2 cellular contexts compared by ENCODE assay signal in the genomic region with DNA sequence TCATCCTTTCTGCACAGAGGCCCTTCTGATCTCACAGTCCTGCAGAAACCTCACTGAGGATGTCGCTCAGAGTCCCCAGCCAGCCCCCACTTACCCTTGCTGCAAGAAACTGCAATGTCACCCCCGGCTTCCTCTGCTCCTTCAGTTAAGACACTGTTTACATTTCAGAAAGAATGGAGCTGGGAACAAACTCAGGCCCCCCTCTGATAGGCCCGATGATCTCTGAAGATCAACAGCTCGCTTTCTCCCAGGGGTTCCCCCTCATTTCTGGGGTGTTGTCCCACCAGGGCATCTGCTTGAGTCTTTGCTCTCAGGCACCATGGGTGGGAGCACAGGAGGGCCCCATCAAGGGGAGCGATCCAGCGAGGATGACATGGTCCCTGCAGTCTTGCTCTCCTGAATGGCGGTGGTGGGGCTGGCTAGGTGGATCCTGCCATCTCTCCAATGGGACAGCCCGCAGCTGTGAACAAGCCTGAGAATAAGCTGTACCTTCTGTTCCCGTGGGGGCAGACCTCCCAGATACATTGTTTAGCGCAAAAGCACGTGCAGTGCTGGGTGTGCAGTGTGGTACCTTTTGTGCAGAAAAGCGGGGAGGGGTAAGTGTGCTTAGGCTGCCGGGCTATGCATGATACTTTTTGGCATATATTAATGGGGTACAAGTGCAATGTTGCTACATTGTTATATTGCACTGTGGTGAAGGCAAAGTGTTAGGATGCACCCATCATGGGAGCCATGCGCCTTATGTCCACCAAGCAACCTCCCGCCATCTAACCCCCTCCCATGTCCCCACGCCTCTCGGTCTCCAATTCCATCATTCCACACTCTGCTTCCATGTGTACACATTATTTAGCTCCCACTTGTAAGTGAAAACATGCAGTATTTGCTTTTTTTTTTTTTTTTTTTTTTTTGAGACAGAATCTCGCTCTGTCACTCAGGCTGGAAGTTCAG.
TF ChIP-seq lines count a peak whose summit lies in the region.

No MANE protein-coding gene starts in this region.

TF ChIP-seq in A549, 52 proteins besides CTCF, POLR2A, EP300 and RAD21 (continued from another document):
- no peak for TF ChIP-seq BHLHE40 (IDR thresholded peaks at IDR 0.05; ENCODE audit: low read depth, low read length)
- TF ChIP-seq ZFP36 (IDR thresholded peaks at IDR 0.05; ENCODE audit: borderline replicate concordance, partially characterized antibody) = no peak
- no peak for TF ChIP-seq KDM5A (IDR thresholded peaks at IDR 0.05)
- TF ChIP-seq, protein P1, sequence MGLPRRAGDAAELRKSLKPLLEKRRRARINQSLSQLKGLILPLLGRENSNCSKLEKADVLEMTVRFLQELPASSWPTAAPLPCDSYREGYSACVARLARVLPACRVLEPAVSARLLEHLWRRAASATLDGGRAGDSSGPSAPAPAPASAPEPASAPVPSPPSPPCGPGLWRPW (IDR thresholded peaks at IDR 0.05) = no peak
- no peak for TF ChIP-seq HOXB5 (CRISPR knock-in tag; IDR thresholded peaks at IDR 0.05)
- TF ChIP-seq RFX5 (IDR thresholded peaks at IDR 0.05) = no peak
- TF ChIP-seq HOXA7 (CRISPR knock-in tag; IDR thresholded peaks at IDR 0.05) = no peak
- TF ChIP-seq, protein P2, sequence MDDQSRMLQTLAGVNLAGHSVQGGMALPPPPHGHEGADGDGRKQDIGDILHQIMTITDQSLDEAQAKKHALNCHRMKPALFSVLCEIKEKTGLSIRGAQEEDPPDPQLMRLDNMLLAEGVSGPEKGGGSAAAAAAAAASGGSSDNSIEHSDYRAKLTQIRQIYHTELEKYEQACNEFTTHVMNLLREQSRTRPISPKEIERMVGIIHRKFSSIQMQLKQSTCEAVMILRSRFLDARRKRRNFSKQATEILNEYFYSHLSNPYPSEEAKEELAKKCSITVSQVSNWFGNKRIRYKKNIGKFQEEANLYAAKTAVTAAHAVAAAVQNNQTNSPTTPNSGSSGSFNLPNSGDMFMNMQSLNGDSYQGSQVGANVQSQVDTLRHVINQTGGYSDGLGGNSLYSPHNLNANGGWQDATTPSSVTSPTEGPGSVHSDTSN (IDR thresholded peaks at IDR 0.05) = no peak
- no peak for TF ChIP-seq ZNF302 (CRISPR knock-in tag; IDR thresholded peaks at IDR 0.05)
- no peak for TF ChIP-seq ESRRA (IDR thresholded peaks at IDR 0.05; ENCODE audit: borderline replicate concordance, low read length)
- TF ChIP-seq TP53 (CRISPR knock-in tag; IDR thresholded peaks at IDR 0.05) = no peak
- TF ChIP-seq CBX8 (IDR thresholded peaks at IDR 0.05) = no peak
- TF ChIP-seq, protein P3, sequence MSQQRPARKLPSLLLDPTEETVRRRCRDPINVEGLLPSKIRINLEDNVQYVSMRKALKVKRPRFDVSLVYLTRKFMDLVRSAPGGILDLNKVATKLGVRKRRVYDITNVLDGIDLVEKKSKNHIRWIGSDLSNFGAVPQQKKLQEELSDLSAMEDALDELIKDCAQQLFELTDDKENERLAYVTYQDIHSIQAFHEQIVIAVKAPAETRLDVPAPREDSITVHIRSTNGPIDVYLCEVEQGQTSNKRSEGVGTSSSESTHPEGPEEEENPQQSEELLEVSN (IDR thresholded peaks at IDR 0.05; ENCODE audit: borderline replicate concordance, low read depth) = no peak
- TF ChIP-seq MAFK (IDR thresholded peaks at IDR 0.05; ENCODE audit: partially characterized antibody) = no peak
- no peak for TF ChIP-seq SMC3 (IDR thresholded peaks at IDR 0.05)
TF ChIP-seq in A549: peak in this region for 0.

TF ChIP-seq in GM23338, 12 proteins besides CTCF, POLR2A, EP300 and RAD21:
- TF ChIP-seq, protein P4, sequence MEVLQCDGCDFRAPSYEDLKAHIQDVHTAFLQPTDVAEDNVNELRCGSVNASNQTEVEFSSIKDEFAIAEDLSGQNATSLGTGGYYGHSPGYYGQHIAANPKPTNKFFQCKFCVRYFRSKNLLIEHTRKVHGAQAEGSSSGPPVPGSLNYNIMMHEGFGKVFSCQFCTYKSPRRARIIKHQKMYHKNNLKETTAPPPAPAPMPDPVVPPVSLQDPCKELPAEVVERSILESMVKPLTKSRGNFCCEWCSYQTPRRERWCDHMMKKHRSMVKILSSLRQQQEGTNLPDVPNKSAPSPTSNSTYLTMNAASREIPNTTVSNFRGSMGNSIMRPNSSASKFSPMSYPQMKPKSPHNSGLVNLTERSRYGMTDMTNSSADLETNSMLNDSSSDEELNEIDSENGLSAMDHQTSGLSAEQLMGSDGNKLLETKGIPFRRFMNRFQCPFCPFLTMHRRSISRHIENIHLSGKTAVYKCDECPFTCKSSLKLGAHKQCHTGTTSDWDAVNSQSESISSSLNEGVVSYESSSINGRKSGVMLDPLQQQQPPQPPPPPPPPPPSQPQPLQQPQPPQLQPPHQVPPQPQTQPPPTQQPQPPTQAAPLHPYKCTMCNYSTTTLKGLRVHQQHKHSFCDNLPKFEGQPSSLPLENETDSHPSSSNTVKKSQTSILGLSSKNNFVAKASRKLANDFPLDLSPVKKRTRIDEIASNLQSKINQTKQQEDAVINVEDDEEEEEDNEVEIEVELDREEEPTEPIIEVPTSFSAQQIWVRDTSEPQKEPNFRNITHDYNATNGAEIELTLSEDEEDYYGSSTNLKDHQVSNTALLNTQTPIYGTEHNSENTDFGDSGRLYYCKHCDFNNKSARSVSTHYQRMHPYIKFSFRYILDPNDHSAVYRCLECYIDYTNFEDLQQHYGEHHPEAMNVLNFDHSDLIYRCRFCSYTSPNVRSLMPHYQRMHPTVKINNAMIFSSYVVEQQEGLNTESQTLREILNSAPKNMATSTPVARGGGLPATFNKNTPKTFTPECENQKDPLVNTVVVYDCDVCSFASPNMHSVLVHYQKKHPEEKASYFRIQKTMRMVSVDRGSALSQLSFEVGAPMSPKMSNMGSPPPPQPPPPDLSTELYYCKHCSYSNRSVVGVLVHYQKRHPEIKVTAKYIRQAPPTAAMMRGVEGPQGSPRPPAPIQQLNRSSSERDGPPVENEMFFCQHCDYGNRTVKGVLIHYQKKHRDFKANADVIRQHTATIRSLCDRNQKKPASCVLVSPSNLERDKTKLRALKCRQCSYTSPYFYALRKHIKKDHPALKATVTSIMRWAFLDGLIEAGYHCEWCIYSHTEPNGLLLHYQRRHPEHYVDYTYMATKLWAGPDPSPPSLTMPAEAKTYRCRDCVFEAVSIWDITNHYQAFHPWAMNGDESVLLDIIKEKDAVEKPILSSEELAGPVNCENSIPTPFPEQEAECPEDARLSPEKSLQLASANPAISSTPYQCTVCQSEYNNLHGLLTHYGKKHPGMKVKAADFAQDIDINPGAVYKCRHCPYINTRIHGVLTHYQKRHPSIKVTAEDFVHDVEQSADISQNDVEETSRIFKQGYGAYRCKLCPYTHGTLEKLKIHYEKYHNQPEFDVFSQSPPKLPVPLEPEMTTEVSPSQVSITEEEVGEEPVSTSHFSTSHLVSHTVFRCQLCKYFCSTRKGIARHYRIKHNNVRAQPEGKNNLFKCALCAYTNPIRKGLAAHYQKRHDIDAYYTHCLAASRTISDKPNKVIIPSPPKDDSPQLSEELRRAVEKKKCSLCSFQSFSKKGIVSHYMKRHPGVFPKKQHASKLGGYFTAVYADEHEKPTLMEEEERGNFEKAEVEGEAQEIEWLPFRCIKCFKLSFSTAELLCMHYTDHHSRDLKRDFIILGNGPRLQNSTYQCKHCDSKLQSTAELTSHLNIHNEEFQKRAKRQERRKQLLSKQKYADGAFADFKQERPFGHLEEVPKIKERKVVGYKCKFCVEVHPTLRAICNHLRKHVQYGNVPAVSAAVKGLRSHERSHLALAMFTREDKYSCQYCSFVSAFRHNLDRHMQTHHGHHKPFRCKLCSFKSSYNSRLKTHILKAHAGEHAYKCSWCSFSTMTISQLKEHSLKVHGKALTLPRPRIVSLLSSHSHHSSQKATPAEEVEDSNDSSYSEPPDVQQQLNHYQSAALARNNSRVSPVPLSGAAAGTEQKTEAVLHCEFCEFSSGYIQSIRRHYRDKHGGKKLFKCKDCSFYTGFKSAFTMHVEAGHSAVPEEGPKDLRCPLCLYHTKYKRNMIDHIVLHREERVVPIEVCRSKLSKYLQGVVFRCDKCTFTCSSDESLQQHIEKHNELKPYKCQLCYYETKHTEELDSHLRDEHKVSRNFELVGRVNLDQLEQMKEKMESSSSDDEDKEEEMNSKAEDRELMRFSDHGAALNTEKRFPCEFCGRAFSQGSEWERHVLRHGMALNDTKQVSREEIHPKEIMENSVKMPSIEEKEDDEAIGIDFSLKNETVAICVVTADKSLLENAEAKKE (CRISPR knock-in tag; IDR thresholded peaks at IDR 0.05) = no peak
- TF ChIP-seq NANOG (IDR thresholded peaks at IDR 0.05; ENCODE audit: borderline replicate concordance) = no peak
- no peak for TF ChIP-seq JUNB (IDR thresholded peaks at IDR 0.05; ENCODE audit: unreplicated experiment)
- no peak for TF ChIP-seq EZH2 (IDR thresholded peaks at IDR 0.05; ENCODE audit: low read depth, unreplicated experiment)
- TF ChIP-seq EZH2phosphoT487 (IDR thresholded peaks at IDR 0.05; ENCODE audit: unreplicated experiment) = no peak
- TF ChIP-seq ZNF114 (CRISPR knock-in tag; IDR thresholded peaks at IDR 0.05) = no peak
- no peak for TF ChIP-seq STAT1 (IDR thresholded peaks at IDR 0.05; ENCODE audit: unreplicated experiment)
- TF ChIP-seq, protein P5, sequence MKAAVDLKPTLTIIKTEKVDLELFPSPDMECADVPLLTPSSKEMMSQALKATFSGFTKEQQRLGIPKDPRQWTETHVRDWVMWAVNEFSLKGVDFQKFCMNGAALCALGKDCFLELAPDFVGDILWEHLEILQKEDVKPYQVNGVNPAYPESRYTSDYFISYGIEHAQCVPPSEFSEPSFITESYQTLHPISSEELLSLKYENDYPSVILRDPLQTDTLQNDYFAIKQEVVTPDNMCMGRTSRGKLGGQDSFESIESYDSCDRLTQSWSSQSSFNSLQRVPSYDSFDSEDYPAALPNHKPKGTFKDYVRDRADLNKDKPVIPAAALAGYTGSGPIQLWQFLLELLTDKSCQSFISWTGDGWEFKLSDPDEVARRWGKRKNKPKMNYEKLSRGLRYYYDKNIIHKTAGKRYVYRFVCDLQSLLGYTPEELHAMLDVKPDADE (IDR thresholded peaks at IDR 0.05) = no peak
- no peak for TF ChIP-seq CREB1 (CRISPR knock-in tag; IDR thresholded peaks at IDR 0.05; ENCODE audit: low read depth)
- TF ChIP-seq ZNF331 (CRISPR knock-in tag; IDR thresholded peaks at IDR 0.05; ENCODE audit: low read depth) = no peak
